1 cellular context compared by ENCODE assay signal in the genomic region with DNA sequence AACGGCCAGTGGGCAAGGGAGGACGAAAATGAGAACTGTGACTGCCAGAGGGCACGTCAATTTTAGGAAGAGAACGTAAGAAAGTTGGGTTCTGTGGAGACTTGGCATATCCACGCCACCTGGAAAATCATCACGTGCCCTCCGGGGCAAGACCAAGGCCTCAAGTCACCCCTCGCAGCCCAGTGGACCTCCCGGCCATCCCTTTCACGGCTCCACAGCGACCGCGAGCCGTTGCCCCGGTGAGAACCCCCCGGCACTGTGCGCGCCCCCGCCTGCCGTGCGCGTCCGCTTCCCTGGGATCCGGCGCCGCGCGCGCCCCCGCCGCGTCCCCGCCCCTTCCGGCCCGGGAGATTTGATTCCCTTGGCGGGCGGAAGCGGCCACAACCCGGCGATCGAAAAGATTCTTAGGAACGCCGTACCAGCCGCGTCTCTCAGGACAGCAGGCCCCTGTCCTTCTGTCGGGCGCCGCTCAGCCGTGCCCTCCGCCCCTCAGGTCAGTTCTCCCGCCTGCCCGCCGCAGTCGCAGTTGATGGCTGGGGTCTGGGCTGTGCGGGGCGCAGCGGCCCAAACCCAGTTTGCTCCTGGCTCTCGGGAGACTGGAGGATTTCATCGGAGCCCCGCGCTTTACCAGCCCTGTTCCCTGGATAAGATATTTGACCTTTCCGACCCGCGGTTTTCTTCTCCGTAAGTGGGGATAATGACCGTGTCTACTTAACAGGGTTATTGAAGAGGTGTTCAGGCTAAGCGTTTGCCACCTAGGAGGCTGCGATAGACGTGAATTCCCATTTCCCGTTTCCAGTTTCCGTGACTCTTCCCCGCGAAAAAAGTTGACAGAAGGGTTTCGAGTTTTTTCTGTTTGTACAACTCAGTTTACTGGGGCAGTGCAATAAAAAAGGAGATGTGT.
TF ChIP-seq lines count a peak whose summit lies in the region.

A gene (plus strand): TSS at position 381 of the 904 bp plus-strand sequence. CDS start 8,787 bp downstream, outside the sequence.

TF ChIP-seq in HepG2, 621 proteins besides CTCF, POLR2A, EP300 and RAD21 (continued from another document and continues in another):
- TF ChIP-seq, protein P1, sequence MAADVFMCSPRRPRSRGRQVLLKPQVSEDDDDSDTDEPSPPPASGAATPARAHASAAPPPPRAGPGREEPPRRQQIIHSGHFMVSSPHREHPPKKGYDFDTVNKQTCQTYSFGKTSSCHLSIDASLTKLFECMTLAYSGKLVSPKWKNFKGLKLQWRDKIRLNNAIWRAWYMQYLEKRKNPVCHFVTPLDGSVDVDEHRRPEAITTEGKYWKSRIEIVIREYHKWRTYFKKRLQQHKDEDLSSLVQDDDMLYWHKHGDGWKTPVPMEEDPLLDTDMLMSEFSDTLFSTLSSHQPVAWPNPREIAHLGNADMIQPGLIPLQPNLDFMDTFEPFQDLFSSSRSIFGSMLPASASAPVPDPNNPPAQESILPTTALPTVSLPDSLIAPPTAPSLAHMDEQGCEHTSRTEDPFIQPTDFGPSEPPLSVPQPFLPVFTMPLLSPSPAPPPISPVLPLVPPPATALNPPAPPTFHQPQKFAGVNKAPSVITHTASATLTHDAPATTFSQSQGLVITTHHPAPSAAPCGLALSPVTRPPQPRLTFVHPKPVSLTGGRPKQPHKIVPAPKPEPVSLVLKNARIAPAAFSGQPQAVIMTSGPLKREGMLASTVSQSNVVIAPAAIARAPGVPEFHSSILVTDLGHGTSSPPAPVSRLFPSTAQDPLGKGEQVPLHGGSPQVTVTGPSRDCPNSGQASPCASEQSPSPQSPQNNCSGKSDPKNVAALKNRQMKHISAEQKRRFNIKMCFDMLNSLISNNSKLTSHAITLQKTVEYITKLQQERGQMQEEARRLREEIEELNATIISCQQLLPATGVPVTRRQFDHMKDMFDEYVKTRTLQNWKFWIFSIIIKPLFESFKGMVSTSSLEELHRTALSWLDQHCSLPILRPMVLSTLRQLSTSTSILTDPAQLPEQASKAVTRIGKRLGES (CRISPR knock-in tag; IDR thresholded peaks at IDR 0.05; ENCODE audit: borderline replicate concordance) = no peak
- TF ChIP-seq XBP1 (CRISPR knock-in tag; IDR thresholded peaks at IDR 0.05) (no peak), ZNF629 (CRISPR knock-in tag; conservative IDR thresholded peaks at IDR 0.05) (no peak), ZFAT (CRISPR knock-in tag; conservative IDR thresholded peaks at IDR 0.05) (no peak), YEATS4 (CRISPR knock-in tag; IDR thresholded peaks at IDR 0.05; ENCODE audit: borderline replicate concordance) (peak; percentile 88), BRD4 (CRISPR knock-in tag; IDR thresholded peaks at IDR 0.05) (no peak), NFKB2 (CRISPR knock-in tag; IDR thresholded peaks at IDR 0.05; ENCODE audit: borderline replicate concordance) (peak; percentile 60; the same call in 1 of the 2 replicates), ZNF441 (CRISPR knock-in tag; IDR thresholded peaks at IDR 0.05; ENCODE audit: borderline replicate concordance) (no peak), RORA (CRISPR knock-in tag; IDR thresholded peaks at IDR 0.05) (no peak), ZNF652 (CRISPR knock-in tag; IDR thresholded peaks at IDR 0.05; ENCODE audit: borderline replicate concordance, low read depth) (no peak; the same call in 1 of the 2 replicates), ZNF772 (CRISPR knock-in tag; IDR thresholded peaks at IDR 0.05) (no peak), SOX6 (IDR thresholded peaks at IDR 0.05) (no peak), SOX6 (CRISPR knock-in tag; IDR thresholded peaks at IDR 0.05) (peak; percentile 47; the same call in 1 of the 2 replicates), PHF21A (CRISPR knock-in tag; IDR thresholded peaks at IDR 0.05) (peak; percentile 56), ZNF781 (CRISPR knock-in tag; IDR thresholded peaks at IDR 0.05; ENCODE audit: borderline replicate concordance, not compliant biosample characterization) (no peak), NR3C1 (CRISPR knock-in tag; IDR thresholded peaks at IDR 0.05) (no peak), FOXA3 (CRISPR knock-in tag; IDR thresholded peaks at IDR 0.05) (peak; percentile 20; the same call in 1 of the 2 replicates), TCF7L2 (IDR thresholded peaks at IDR 0.05; ENCODE audit: low read depth, low read length) (no peak), HDAC1 (CRISPR knock-in tag; IDR thresholded peaks at IDR 0.05) (peak; percentile 90), KLF15 (CRISPR knock-in tag; IDR thresholded peaks at IDR 0.05; ENCODE audit: borderline replicate concordance) (no peak)
- TF ChIP-seq, protein P2, sequence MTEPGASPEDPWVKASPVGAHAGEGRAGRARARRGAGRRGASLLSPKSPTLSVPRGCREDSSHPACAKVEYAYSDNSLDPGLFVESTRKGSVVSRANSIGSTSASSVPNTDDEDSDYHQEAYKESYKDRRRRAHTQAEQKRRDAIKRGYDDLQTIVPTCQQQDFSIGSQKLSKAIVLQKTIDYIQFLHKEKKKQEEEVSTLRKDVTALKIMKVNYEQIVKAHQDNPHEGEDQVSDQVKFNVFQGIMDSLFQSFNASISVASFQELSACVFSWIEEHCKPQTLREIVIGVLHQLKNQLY (CRISPR knock-in tag; IDR thresholded peaks at IDR 0.05) = no peak
- TF ChIP-seq, protein P3, sequence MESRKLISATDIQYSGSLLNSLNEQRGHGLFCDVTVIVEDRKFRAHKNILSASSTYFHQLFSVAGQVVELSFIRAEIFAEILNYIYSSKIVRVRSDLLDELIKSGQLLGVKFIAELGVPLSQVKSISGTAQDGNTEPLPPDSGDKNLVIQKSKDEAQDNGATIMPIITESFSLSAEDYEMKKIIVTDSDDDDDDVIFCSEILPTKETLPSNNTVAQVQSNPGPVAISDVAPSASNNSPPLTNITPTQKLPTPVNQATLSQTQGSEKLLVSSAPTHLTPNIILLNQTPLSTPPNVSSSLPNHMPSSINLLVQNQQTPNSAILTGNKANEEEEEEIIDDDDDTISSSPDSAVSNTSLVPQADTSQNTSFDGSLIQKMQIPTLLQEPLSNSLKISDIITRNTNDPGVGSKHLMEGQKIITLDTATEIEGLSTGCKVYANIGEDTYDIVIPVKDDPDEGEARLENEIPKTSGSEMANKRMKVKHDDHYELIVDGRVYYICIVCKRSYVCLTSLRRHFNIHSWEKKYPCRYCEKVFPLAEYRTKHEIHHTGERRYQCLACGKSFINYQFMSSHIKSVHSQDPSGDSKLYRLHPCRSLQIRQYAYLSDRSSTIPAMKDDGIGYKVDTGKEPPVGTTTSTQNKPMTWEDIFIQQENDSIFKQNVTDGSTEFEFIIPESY (CRISPR knock-in tag; IDR thresholded peaks at IDR 0.05) = no peak
- TF ChIP-seq, protein P4, sequence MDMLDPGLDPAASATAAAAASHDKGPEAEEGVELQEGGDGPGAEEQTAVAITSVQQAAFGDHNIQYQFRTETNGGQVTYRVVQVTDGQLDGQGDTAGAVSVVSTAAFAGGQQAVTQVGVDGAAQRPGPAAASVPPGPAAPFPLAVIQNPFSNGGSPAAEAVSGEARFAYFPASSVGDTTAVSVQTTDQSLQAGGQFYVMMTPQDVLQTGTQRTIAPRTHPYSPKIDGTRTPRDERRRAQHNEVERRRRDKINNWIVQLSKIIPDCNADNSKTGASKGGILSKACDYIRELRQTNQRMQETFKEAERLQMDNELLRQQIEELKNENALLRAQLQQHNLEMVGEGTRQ (IDR thresholded peaks at IDR 0.05; ENCODE audit: low read depth, low read length) = peak; percentile 21; the same call in 1 of the 2 replicates
- TF ChIP-seq, protein P4 (CRISPR knock-in tag; IDR thresholded peaks at IDR 0.05; ENCODE audit: borderline replicate concordance) = no peak
- TF ChIP-seq, protein P5, sequence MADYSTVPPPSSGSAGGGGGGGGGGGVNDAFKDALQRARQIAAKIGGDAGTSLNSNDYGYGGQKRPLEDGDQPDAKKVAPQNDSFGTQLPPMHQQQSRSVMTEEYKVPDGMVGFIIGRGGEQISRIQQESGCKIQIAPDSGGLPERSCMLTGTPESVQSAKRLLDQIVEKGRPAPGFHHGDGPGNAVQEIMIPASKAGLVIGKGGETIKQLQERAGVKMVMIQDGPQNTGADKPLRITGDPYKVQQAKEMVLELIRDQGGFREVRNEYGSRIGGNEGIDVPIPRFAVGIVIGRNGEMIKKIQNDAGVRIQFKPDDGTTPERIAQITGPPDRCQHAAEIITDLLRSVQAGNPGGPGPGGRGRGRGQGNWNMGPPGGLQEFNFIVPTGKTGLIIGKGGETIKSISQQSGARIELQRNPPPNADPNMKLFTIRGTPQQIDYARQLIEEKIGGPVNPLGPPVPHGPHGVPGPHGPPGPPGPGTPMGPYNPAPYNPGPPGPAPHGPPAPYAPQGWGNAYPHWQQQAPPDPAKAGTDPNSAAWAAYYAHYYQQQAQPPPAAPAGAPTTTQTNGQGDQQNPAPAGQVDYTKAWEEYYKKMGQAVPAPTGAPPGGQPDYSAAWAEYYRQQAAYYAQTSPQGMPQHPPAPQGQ (CRISPR knock-in tag; IDR thresholded peaks at IDR 0.05; ENCODE audit: borderline replicate concordance) = no peak
- TF ChIP-seq, protein P6, sequence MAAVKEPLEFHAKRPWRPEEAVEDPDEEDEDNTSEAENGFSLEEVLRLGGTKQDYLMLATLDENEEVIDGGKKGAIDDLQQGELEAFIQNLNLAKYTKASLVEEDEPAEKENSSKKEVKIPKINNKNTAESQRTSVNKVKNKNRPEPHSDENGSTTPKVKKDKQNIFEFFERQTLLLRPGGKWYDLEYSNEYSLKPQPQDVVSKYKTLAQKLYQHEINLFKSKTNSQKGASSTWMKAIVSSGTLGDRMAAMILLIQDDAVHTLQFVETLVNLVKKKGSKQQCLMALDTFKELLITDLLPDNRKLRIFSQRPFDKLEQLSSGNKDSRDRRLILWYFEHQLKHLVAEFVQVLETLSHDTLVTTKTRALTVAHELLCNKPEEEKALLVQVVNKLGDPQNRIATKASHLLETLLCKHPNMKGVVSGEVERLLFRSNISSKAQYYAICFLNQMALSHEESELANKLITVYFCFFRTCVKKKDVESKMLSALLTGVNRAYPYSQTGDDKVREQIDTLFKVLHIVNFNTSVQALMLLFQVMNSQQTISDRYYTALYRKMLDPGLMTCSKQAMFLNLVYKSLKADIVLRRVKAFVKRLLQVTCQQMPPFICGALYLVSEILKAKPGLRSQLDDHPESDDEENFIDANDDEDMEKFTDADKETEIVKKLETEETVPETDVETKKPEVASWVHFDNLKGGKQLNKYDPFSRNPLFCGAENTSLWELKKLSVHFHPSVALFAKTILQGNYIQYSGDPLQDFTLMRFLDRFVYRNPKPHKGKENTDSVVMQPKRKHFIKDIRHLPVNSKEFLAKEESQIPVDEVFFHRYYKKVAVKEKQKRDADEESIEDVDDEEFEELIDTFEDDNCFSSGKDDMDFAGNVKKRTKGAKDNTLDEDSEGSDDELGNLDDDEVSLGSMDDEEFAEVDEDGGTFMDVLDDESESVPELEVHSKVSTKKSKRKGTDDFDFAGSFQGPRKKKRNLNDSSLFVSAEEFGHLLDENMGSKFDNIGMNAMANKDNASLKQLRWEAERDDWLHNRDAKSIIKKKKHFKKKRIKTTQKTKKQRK (IDR thresholded peaks at IDR 0.05; ENCODE audit: low read length) = no peak
- TF ChIP-seq, protein P7, sequence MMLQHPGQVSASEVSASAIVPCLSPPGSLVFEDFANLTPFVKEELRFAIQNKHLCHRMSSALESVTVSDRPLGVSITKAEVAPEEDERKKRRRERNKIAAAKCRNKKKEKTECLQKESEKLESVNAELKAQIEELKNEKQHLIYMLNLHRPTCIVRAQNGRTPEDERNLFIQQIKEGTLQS (CRISPR knock-in tag; IDR thresholded peaks at IDR 0.05) = no peak
- TF ChIP-seq, protein P8, sequence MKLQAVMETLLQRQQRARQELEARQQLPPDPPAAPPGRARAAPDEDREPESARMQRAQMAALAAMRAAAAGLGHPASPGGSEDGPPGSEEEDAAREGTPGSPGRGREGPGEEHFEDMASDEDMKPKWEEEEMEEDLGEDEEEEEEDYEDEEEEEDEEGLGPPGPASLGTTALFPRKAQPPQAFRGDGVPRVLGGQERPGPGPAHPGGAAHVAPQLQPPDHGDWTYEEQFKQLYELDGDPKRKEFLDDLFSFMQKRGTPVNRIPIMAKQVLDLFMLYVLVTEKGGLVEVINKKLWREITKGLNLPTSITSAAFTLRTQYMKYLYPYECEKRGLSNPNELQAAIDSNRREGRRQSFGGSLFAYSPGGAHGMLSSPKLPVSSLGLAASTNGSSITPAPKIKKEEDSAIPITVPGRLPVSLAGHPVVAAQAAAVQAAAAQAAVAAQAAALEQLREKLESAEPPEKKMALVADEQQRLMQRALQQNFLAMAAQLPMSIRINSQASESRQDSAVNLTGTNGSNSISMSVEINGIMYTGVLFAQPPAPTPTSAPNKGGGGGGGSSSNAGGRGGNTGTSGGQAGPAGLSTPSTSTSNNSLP (IDR thresholded peaks at IDR 0.05; ENCODE audit: low read depth, low read length) = no peak
- TF ChIP-seq, protein P9, sequence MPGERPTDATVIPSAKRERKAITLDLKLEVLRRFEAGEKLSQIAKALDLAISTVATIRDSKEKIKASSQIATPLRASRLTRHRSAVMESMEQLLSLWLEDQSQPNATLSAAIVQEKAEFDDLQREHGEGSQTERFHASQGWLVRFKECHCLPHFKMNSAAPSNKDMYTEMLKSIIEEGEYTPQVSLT (CRISPR knock-in tag; IDR thresholded peaks at IDR 0.05; ENCODE audit: borderline replicate concordance, low read depth) = no peak
- TF ChIP-seq, protein P10, sequence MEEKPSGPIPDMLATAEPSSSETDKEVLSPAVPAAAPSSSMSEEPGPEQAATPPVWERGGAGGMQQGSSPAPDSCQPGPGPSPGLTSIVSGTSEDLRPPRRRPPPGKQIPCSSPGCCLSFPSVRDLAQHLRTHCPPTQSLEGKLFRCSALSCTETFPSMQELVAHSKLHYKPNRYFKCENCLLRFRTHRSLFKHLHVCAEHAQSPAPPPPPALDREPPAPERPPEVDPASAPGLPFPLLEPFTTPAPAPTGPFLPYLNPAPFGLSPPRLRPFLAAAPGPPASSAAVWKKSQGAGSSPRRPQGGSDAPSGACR (CRISPR knock-in tag; IDR thresholded peaks at IDR 0.05) = no peak
- TF ChIP-seq, protein P11, sequence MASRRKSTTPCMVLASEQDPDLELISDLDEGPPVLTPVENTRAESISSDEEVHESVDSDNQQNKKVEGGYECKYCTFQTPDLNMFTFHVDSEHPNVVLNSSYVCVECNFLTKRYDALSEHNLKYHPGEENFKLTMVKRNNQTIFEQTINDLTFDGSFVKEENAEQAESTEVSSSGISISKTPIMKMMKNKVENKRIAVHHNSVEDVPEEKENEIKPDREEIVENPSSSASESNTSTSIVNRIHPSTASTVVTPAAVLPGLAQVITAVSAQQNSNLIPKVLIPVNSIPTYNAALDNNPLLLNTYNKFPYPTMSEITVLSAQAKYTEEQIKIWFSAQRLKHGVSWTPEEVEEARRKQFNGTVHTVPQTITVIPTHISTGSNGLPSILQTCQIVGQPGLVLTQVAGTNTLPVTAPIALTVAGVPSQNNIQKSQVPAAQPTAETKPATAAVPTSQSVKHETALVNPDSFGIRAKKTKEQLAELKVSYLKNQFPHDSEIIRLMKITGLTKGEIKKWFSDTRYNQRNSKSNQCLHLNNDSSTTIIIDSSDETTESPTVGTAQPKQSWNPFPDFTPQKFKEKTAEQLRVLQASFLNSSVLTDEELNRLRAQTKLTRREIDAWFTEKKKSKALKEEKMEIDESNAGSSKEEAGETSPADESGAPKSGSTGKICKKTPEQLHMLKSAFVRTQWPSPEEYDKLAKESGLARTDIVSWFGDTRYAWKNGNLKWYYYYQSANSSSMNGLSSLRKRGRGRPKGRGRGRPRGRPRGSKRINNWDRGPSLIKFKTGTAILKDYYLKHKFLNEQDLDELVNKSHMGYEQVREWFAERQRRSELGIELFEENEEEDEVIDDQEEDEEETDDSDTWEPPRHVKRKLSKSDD (CRISPR knock-in tag; IDR thresholded peaks at IDR 0.05; ENCODE audit: low read depth) = peak; percentile 84; the same call in 1 of the 2 replicates
